2 cellular contexts compared by ENCODE assay signal in genomic region chr7:146291900-146292299, GRCh38.
TF ChIP-seq lines count a peak whose summit lies in the region.

No MANE protein-coding gene starts in this region.

TF ChIP-seq in HepG2, 621 proteins besides CTCF, POLR2A, EP300 and RAD21:
- no peak for TF ChIP-seq POLR2AphosphoS5 (IDR thresholded peaks at IDR 0.05; ENCODE audit: low read depth, low read length)
- no peak for TF ChIP-seq ZNF768 (CRISPR knock-in tag; IDR thresholded peaks at IDR 0.05)
- peak; percentile 56 to 88 for TF ChIP-seq MAFK (conservative IDR thresholded peaks at IDR 0.05 in 1 of 2, IDR thresholded peaks at IDR 0.05 in 1 of 2; ENCODE audit: low read length in 2 of 2)
- TF ChIP-seq MYPOP (CRISPR knock-in tag; IDR thresholded peaks at IDR 0.05) = no peak
- no peak for TF ChIP-seq RERE (CRISPR knock-in tag; IDR thresholded peaks at IDR 0.05; ENCODE audit: low read depth)
- TF ChIP-seq AFF4 (CRISPR knock-in tag; IDR thresholded peaks at IDR 0.05) = no peak
- TF ChIP-seq KLF6 (CRISPR knock-in tag; IDR thresholded peaks at IDR 0.05) = no peak
- peak; percentile 79 for TF ChIP-seq MAFF (IDR thresholded peaks at IDR 0.05; ENCODE audit: low read depth, low read length)
- no peak for TF ChIP-seq ZXDC (CRISPR knock-in tag; IDR thresholded peaks at IDR 0.05)
- TF ChIP-seq ZNF24 (IDR thresholded peaks at IDR 0.05) = no peak
- TF ChIP-seq RBM22 (optimal IDR thresholded peaks at IDR 0.05; ENCODE audit: low read length) = no peak

TF ChIP-seq in K562, 482 proteins besides CTCF, POLR2A, EP300 and RAD21:
- TF ChIP-seq TFAP4 (CRISPR knock-in tag; IDR thresholded peaks at IDR 0.05; ENCODE audit: borderline replicate concordance) (no peak), MAFF (IDR thresholded peaks at IDR 0.05; ENCODE audit: low read length) (peak; percentile 43), C11orf30 (IDR thresholded peaks at IDR 0.05; ENCODE audit: low read depth) (peak; percentile 50; the same call in 1 of the 2 replicates), ZNF395 (CRISPR knock-in tag; IDR thresholded peaks at IDR 0.05) (no peak), HLTF (IDR thresholded peaks at IDR 0.05) (no peak), ZNF316 (IDR thresholded peaks at IDR 0.05) (peak; percentile 87), MAFG (tag; conservative IDR thresholded peaks at IDR 0.05) (peak; percentile 49), MAFK (IDR thresholded peaks at IDR 0.05; ENCODE audit: low read length) (peak; percentile 63; the same call in 1 of the 2 replicates)
